16 cellular contexts compared by ENCODE assay signal in the genomic region with DNA sequence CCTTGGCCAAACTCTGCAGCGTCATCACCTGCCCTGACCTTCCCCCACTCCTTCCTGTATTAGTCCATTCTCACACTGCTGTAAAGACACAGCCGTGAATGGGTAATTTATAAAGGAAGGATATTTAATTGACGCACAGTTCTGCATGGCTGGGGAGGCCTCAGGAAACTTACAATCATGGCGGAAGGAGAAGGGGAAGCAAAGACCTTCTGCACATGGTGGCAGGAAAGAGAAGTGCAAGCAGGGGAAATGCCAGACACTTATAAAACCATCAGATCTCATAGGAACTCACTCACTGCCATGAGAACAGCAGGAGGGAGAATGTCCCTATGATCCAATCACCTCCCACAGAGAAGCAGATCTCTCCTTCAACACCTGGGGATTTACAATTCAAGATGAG.
"Had no signal": no experiment of that assay in that cellular context is flagged by ENCODE, and none has a peak within 500 bp of the region (broad histone marks: within the 10 kb centered on the region; RNA-seq: fewer than 3 reads in every experiment).

No MANE protein-coding gene starts in this region.

- H3K27ac Mint-ChIP-seq: activated naive CD8-positive, alpha-beta T cell treated with anti-CD3 and anti-CD28 coated beads for 36 hours; mesothelial cell of epicardium; stimulated activated effector memory CD8-positive, alpha-beta T cell treated with anti-CD3 and anti-CD28 coated beads, Interleukin-12 subunit alpha, Interleukin-12 subunit beta, amount 100 ng/mL, for 72 hours; T-cell had no signal

- H3K4me1 Mint-ChIP-seq: activated naive CD8-positive, alpha-beta T cell treated with anti-CD3 and anti-CD28 coated beads for 36 hours; mesothelial cell of epicardium; stimulated activated effector memory CD8-positive, alpha-beta T cell treated with anti-CD3 and anti-CD28 coated beads, Interleukin-12 subunit alpha, Interleukin-12 subunit beta, amount 100 ng/mL, for 72 hours; T-cell had no signal

- H3K4me3 Mint-ChIP-seq: activated naive CD8-positive, alpha-beta T cell treated with anti-CD3 and anti-CD28 coated beads for 36 hours; mesothelial cell of epicardium; stimulated activated effector memory CD8-positive, alpha-beta T cell treated with anti-CD3 and anti-CD28 coated beads, Interleukin-12 subunit alpha, Interleukin-12 subunit beta, amount 100 ng/mL, for 72 hours; T-cell had no signal

- H3K4me3 ChIP-seq: body of pancreas, coronary artery, pancreas, uterus had no signal

- H3K27me3 ChIP-seq: body of pancreas, foreskin keratinocyte, pancreas, uterus had no signal

- H3K9me3 Mint-ChIP-seq: activated naive CD8-positive, alpha-beta T cell treated with anti-CD3 and anti-CD28 coated beads for 36 hours; mesothelial cell of epicardium; stimulated activated effector memory CD8-positive, alpha-beta T cell treated with anti-CD3 and anti-CD28 coated beads, Interleukin-12 subunit alpha, Interleukin-12 subunit beta, amount 100 ng/mL, for 72 hours; T-cell had no signal

- H3K36me3 Mint-ChIP-seq: activated naive CD8-positive, alpha-beta T cell treated with anti-CD3 and anti-CD28 coated beads for 36 hours; mesothelial cell of epicardium; stimulated activated effector memory CD8-positive, alpha-beta T cell treated with anti-CD3 and anti-CD28 coated beads, Interleukin-12 subunit alpha, Interleukin-12 subunit beta, amount 100 ng/mL, for 72 hours; T-cell had no signal

- H3K9me3 ChIP-seq: body of pancreas, pancreas, uterus had no signal

- H3K36me3 ChIP-seq: pancreas, uterus had no signal

- DNase-seq: activated CD4-positive, alpha-beta T cell treated with anti-CD3 and anti-CD28 coated beads for 1 hour; activated CD4-positive, alpha-beta T cell treated with anti-CD3 and anti-CD28 coated beads, Interleukin-2, amount 50 U/mL, for 48 hours; activated naive CD8-positive, alpha-beta T cell treated with anti-CD3 and anti-CD28 coated beads for 36 hours; amygdala; body of pancreas; central memory CD4-positive, alpha-beta T cell; effector CD8-positive, alpha-beta T cell; foreskin keratinocyte; pancreas; T-cell; T1000; uterus had no signal

- H3K4me1 ChIP-seq: body of pancreas, pancreas, uterus had no signal

- H3K27ac ChIP-seq: body of pancreas, coronary artery, foreskin keratinocyte, pancreas, uterus, VCaP had no signal
